In genomic region chr3:189602471-189602870, GRCh38 we compare ENCODE assay signal across 25 cellular contexts.
"Had no signal": no experiment of that assay in that cellular context is flagged by ENCODE, and none has a peak within 500 bp of the region (broad histone marks: within the 10 kb centered on the region; RNA-seq: fewer than 3 reads in every experiment).

No MANE protein-coding gene starts in this region.

- ATAC-seq: gastroesophageal sphincter; left cardiac atrium; left ventricle myocardium superior; mucosa of descending colon; right cardiac atrium; stimulated activated naive B cell treated with anti-CD40 and anti-IgM and Interleukin-4, amounts not matched to agents 10 μg/mL and 1 μg/mL and 100 μg/mL, for 72 hours; upper lobe of right lung; WTC11 had no signal

- DNase-seq: activated CD4-positive, alpha-beta memory T cell treated with anti-CD3 and anti-CD28 coated beads, Interleukin-2, amount 10 ng/mL, durations not matched to agents 7 days and 5 days; activated CD4-positive, alpha-beta T cell treated with anti-CD3 and anti-CD28 coated beads for 1 hour; activated CD4-positive, alpha-beta T cell treated with anti-CD3 and anti-CD28 coated beads, Interleukin-2, amount 10 ng/mL, durations not matched to agents 7 days and 5 days; activated CD8-positive, alpha-beta memory T cell treated with anti-CD3 and anti-CD28 coated beads, Interleukin-2, amount 50 U/mL, for 48 hours; activated gamma-delta T cell; activated naive CD4-positive, alpha-beta T cell treated with anti-CD3 and anti-CD28 coated beads, Interleukin-2, amount 10 ng/mL, durations not matched to agents 7 days and 5 days; activated naive CD8-positive, alpha-beta T cell treated with anti-CD3 and anti-CD28 coated beads, Interleukin-2, amount 10 ng/mL, durations not matched to agents 7 days and 5 days; activated T-cell treated with anti-CD3 and anti-CD28 coated beads, Interleukin-2, amount 50 U/mL, for 24 hours; amniotic stem cell; brain microvascular endothelial cell; dorsolateral prefrontal cortex; effector memory CD4-positive, alpha-beta T cell; left cardiac atrium; left ventricle myocardium superior; mucosa of descending colon; posterior cingulate gyrus; right cardiac atrium; stimulated activated CD4-positive, alpha-beta T cell treated with anti-CD3 and anti-CD28 coated beads, Interleukin-15, amount 100 ng/mL, for 24 hours; stimulated activated CD4-positive, alpha-beta T cell treated with anti-CD3 and anti-CD28 coated beads, Interleukin-2, amount 100 ng/mL, for 24 hours; stimulated activated naive B cell treated with anti-CD40 and anti-IgM and Interleukin-4, amounts not matched to agents 10 μg/mL and 1 μg/mL and 100 μg/mL, for 72 hours; stomach; thyroid gland; upper lobe of right lung had no signal
